21 cellular contexts compared by ENCODE assay signal in the genomic region with DNA sequence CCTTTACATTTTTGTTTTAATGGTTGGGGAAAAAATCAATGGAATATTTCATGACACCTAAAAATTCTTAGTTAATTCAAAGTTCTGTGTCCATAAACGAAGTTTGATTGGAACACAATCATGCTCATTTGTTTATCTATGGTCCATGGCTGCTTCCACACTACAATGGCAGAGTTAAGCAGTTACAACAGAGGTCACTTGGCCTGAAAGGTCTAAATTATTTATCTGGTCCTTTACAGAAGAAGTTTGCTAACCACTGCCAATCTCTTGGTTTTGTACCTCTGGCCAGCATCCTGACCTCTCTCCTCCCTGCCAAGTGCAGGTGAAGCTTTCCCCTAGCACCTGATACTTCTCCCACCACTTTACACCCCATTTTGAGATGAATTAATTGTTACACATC.
DNase-seq lines count a peak whose midpoint lies in the region; ATAC-seq and TF ChIP-seq lines count a peak whose summit lies in the region.
"Had no signal": no experiment of that assay in that cellular context is flagged by ENCODE, and none has a peak within 500 bp of the region (broad histone marks: within the 10 kb centered on the region; RNA-seq: fewer than 3 reads in every experiment).

No MANE protein-coding gene starts in this region.

- H2BK20ac ChIP-seq in IMR-90 (ENCODE audit: low read depth, low read length), result no peak overlapping the region

- TF ChIP-seq CTCF in IMR-90 (conservative IDR thresholded peaks at IDR 0.05; ENCODE audit: low read depth, low read length), result no peak
- TF ChIP-seq CTCF in esophagus muscularis mucosa (IDR thresholded peaks at IDR 0.05), result no peak
- TF ChIP-seq CTCF in neural progenitor cell (IDR thresholded peaks at IDR 0.05), result no peak

- no peak for TF ChIP-seq EP300 in esophagus muscularis mucosa (IDR thresholded peaks at IDR 0.05)

- H3K9me3 ChIP-seq in IMR-90 (ENCODE audit: control insufficient read depth, insufficient read depth, low read length), result no peaks in the 10 kb centered on the region
- no peaks in the 10 kb centered on the region for H3K9me3 ChIP-seq in esophagus muscularis mucosa
- H3K9me3 ChIP-seq in neural progenitor cell (ENCODE audit: low read depth), result no peaks in the 10 kb centered on the region
- H3K9me3 ChIP-seq: MG63 had no signal

- no peak overlapping the region for H3K14ac ChIP-seq in IMR-90 (replicated peaks; ENCODE audit: low read depth, low read length)

- H3K9ac ChIP-seq in IMR-90 (ENCODE audit: low read depth, low read length) (no peak overlapping the region), neural progenitor cell (no peak overlapping the region)
- H3K9ac ChIP-seq: GM23248 had no signal

- peaks cover 14% of the 10 kb centered on the region for H3K4me1 Mint-ChIP-seq in neural progenitor cell

- peaks cover 7% of the 10 kb centered on the region; the same call in 1 of the 2 replicates for H3K9me1 ChIP-seq in IMR-90 (ENCODE audit: insufficient read depth, low read length)

- in situ Hi-C loops in IMR-90 (cut with MboI; ENCODE audit: low sequenced_read_pairs), result loop anchor here (25.0 kb wide), 1 partner anchor 190 kb away; no protein-coding TSS in a partner anchor

- no peak overlapping the region for H4K5ac ChIP-seq in IMR-90 (ENCODE audit: low read depth, low read length)

- H2AK9ac ChIP-seq in IMR-90 (replicated peaks; ENCODE audit: low read depth, low read length, poor library complexity), result no peak overlapping the region

- H3K23ac ChIP-seq in IMR-90 (ENCODE audit: low read depth, low read length), result no peak overlapping the region

- no peak overlapping the region for H3K18ac ChIP-seq in IMR-90 (ENCODE audit: low read depth, low read length)

- H3K4me3 Mint-ChIP-seq in neural progenitor cell, result no peak overlapping the region
- H3K4me3 Mint-ChIP-seq: CD8-positive, alpha-beta memory T cell had no signal

- no peak overlapping the region for H3K4ac ChIP-seq in IMR-90 (ENCODE audit: low read depth, low read length)

- no peak overlapping the region for H2BK15ac ChIP-seq in IMR-90 (ENCODE audit: low read depth, low read length)

- no peak overlapping the region for H3K56ac ChIP-seq in IMR-90 (ENCODE audit: extremely low read depth, insufficient read depth, low read length)

- H3F3A ChIP-seq in neural progenitor cell (ENCODE audit: low read depth), result no peaks in the 10 kb centered on the region

- H3K4me1 ChIP-seq in IMR-90 (ENCODE audit: control insufficient read depth, insufficient read depth, low read length) (no peaks in the 10 kb centered on the region), esophagus muscularis mucosa (peaks cover 0 to 23% (median 10%) of the 10 kb centered on the region in 4 donors), neural progenitor cell (peaks cover 10% of the 10 kb centered on the region)

- BruUV-seq in IMR-90 (replicated peaks; lab: Mats Ljungman, UMichigan), result TSS peak; percentile 13

- peak overlapping the region; percentile 60 for H3K27ac Mint-ChIP-seq in neural progenitor cell
- H3K27ac Mint-ChIP-seq: CD8-positive, alpha-beta memory T cell had no signal

- H3K27me3 Mint-ChIP-seq in neural progenitor cell (ENCODE audit: insufficient read depth, low read depth), result no peaks in the 10 kb centered on the region
- H3K27me3 Mint-ChIP-seq: CD8-positive, alpha-beta memory T cell had no signal

- no peak overlapping the region for H2AFZ ChIP-seq in IMR-90 (replicated peaks; ENCODE audit: low read length, poor library complexity)
- no peak overlapping the region for H2AFZ ChIP-seq in neural progenitor cell (replicated peaks)
- H2AFZ ChIP-seq: GM23248 had no signal

- no peak overlapping the region for H2AK5ac ChIP-seq in IMR-90 (ENCODE audit: low read depth, low read length)

- CTCF ChIA-PET in IMR-90 (lab: Yijun Ruan, JAX), result no interaction called here

- intact Hi-C loops in IMR-90 (cut with micrococcal nuclease), result no loop called here
- intact Hi-C loops in esophagus muscularis mucosa (cut with DNase I), result no loop called here

- H3K36me3 ChIP-seq in IMR-90 (ENCODE audit: control insufficient read depth, insufficient read depth, low read length) (no peaks in the 10 kb centered on the region), esophagus muscularis mucosa (no peaks in the 10 kb centered on the region), neural progenitor cell (no peaks in the 10 kb centered on the region)
- H3K36me3 ChIP-seq: MG63 had no signal

- H4K20me1 ChIP-seq in IMR-90 (ENCODE audit: insufficient read depth, low read length) (peaks cover 55% of the 10 kb centered on the region), neural progenitor cell (ENCODE audit: low read depth) (peaks cover 62% of the 10 kb centered on the region)

- no peak overlapping the region for H4K91ac ChIP-seq in IMR-90 (ENCODE audit: insufficient read depth, low read depth, low read length)

- TF ChIP-seq RAD21 in IMR-90 (IDR thresholded peaks at IDR 0.05; ENCODE audit: low read length), result no peak

- H3K36me3 Mint-ChIP-seq in neural progenitor cell, result peaks cover 17% of the 10 kb centered on the region

- H3K4me3 ChIP-seq in IMR-90 (ENCODE audit: insufficient read depth, low read depth, low read length), result no peak overlapping the region
- H3K4me3 ChIP-seq in esophagus muscularis mucosa, result no peak overlapping the region
- no peak overlapping the region for H3K4me3 ChIP-seq in neural progenitor cell
- H3K4me3 ChIP-seq: GM23248, MG63 had no signal

- H3K27ac ChIP-seq in IMR-90 (ENCODE audit: insufficient read depth, low read length) (no peak overlapping the region), esophagus muscularis mucosa (replicated peaks in 1 of 4) (no peak overlapping the region), neural progenitor cell (no peak overlapping the region)
- H3K27ac ChIP-seq: GM23248 had no signal

- H2BK5ac ChIP-seq in IMR-90 (ENCODE audit: low read depth, low read length, poor library complexity, severe bottlenecking), result no peak overlapping the region

- no peaks in the 10 kb centered on the region for H3K27me3 ChIP-seq in IMR-90 (ENCODE audit: control insufficient read depth, insufficient read depth, low read length)
- H3K27me3 ChIP-seq in esophagus muscularis mucosa, result no peaks in the 10 kb centered on the region
- H3K27me3 ChIP-seq in neural progenitor cell, result no peaks in the 10 kb centered on the region
- H3K27me3 ChIP-seq: MG63 had no signal

- peaks cover 90% of the 10 kb centered on the region for H3K79me2 ChIP-seq in neural progenitor cell (ENCODE audit: low read depth)

- H4K8ac ChIP-seq in IMR-90 (ENCODE audit: low read depth in 2 of 2, low read length in 2 of 2), result no peak overlapping the region

- POLR2A ChIA-PET in IMR-90 (lab: Charles Lee; ENCODE audit: unreplicated experiment), result no interaction called here

- peak; percentile 30 for DNase-seq in NCI-H1694 treated with DMSO at 0.1 percent for 48 hours (lab: John Stamatoyannopoulos, UW)
- DNase-seq in NCI-H1694 (lab: John Stamatoyannopoulos, UW), result no peak
- DNase-seq in IMR-90, result no peak
- DNase-seq in esophagus muscularis mucosa (ENCODE audit: extremely low spot score), result peak; percentile 24
- DNase-seq in neural progenitor cell (ENCODE audit: low spot score), result no peak
- DNase-seq in SHP77 (lab: John Stamatoyannopoulos, UW), result no peak
- no peak for DNase-seq in DMS53 (lab: John Stamatoyannopoulos, UW)
- DNase-seq in NCI-H1092 (lab: John Stamatoyannopoulos, UW), result no peak
- DNase-seq: 8988T; AML-193; C1 segment of cervical spinal cord; Calu3; CD8-positive, alpha-beta memory T cell; GM23248; MG63; NCI-H1048; NCI-H1436; NCI-H2081; NCI-H524 treated with DMSO at 0.1 percent for 48 hours; OCI-M1 had no signal

- ATAC-seq in IMR-90 (ENCODE audit: low read depth), result no peak
- ATAC-seq: Right ventricle myocardium inferior had no signal

- 100% methylated on average over 1 of the region's 1 CpG; no CpG with 5 or more reads in 1 of the 2 experiments for WGBS in IMR-90 (ENCODE audit: extremely low coverage in 2 of 2, insufficient read length in 1 of 2), 2 experiments
- WGBS in esophagus muscularis mucosa, result 93% methylated on average over 1 of the region's 1 CpG

- H3K79me1 ChIP-seq in IMR-90 (ENCODE audit: low read depth in 1 of 2, low read length in 2 of 2), result peaks cover 30 to 79% of the 10 kb centered on the region in 2 experiments

- H3K9me3 Mint-ChIP-seq in neural progenitor cell, result peaks cover 5% of the 10 kb centered on the region
- H3K9me3 Mint-ChIP-seq: CD8-positive, alpha-beta memory T cell had no signal

- dilution Hi-C loops in IMR-90 (cut with HindIII; ENCODE audit: low sequenced_read_pairs, unreplicated experiment), result no loop called here

- TF ChIP-seq POLR2A in IMR-90 (IDR thresholded peaks at IDR 0.05; ENCODE audit: low read depth, low read length), result no peak
- TF ChIP-seq POLR2A in esophagus muscularis mucosa (IDR thresholded peaks at IDR 0.05; ENCODE audit: low read depth), result no peak

- H2BK120ac ChIP-seq in IMR-90 (ENCODE audit: low read depth, low read length), result no peak overlapping the region

- H3K4me2 ChIP-seq in IMR-90 (ENCODE audit: low read depth, low read length), result no peak overlapping the region
- no peak overlapping the region for H3K4me2 ChIP-seq in neural progenitor cell

TF ChIP-seq in IMR-90, 13 proteins besides CTCF, POLR2A, EP300 and RAD21 (continues in another document):
- TF ChIP-seq MAZ (IDR thresholded peaks at IDR 0.05; ENCODE audit: borderline replicate concordance, low read depth, low read length), result no peak
- no peak for TF ChIP-seq SMC3 (IDR thresholded peaks at IDR 0.05; ENCODE audit: low read depth, low read length)
- no peak for TF ChIP-seq CEBPB (IDR thresholded peaks at IDR 0.05; ENCODE audit: low read depth, low read length)
- TF ChIP-seq MAFK (IDR thresholded peaks at IDR 0.05; ENCODE audit: low read depth, low read length), result no peak
- TF ChIP-seq, protein P1, sequence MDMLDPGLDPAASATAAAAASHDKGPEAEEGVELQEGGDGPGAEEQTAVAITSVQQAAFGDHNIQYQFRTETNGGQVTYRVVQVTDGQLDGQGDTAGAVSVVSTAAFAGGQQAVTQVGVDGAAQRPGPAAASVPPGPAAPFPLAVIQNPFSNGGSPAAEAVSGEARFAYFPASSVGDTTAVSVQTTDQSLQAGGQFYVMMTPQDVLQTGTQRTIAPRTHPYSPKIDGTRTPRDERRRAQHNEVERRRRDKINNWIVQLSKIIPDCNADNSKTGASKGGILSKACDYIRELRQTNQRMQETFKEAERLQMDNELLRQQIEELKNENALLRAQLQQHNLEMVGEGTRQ (IDR thresholded peaks at IDR 0.05; ENCODE audit: low read depth, low read length), result no peak
- no peak for TF ChIP-seq RFX5 (IDR thresholded peaks at IDR 0.05; ENCODE audit: low read depth, low read length)
- TF ChIP-seq, protein P2, sequence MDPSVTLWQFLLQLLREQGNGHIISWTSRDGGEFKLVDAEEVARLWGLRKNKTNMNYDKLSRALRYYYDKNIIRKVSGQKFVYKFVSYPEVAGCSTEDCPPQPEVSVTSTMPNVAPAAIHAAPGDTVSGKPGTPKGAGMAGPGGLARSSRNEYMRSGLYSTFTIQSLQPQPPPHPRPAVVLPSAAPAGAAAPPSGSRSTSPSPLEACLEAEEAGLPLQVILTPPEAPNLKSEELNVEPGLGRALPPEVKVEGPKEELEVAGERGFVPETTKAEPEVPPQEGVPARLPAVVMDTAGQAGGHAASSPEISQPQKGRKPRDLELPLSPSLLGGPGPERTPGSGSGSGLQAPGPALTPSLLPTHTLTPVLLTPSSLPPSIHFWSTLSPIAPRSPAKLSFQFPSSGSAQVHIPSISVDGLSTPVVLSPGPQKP (IDR thresholded peaks at IDR 0.05; ENCODE audit: borderline replicate concordance, low read depth, low read length), result no peak
- TF ChIP-seq NFE2L2 (IDR thresholded peaks at IDR 0.05; ENCODE audit: low read depth, low read length), result no peak

Comparison
In these comparisons a context has a peak if more than half of its experiments do, and no peak if none do; other contexts are left out.
1. DNase-seq: peak in NCI-H1694 treated with DMSO at 0.1 percent for 48 hours (single experiment) and esophagus muscularis mucosa (single experiment); none in NCI-H1694 (single experiment), IMR-90 (single experiment), neural progenitor cell (single experiment), SHP77 (0 of 2), DMS53 (single experiment) and NCI-H1092 (single experiment).